ENCODE assay signal across 8 cellular contexts in genomic region chr4:25913056-25913850, GRCh38. TPM values are rescaled to one million over a fixed set of nuclear protein-coding genes. Genes with fewer than 3 reads are reported as not detected.
DNase-seq lines count a peak whose midpoint lies in the region; ATAC-seq and TF ChIP-seq lines count a peak whose summit lies in the region.

No MANE protein-coding gene starts in this region.

- peak overlapping the region; percentile 92 to 99 (median 95) for H3K4me3 Mint-ChIP-seq in CD4-positive, CD25-positive, alpha-beta regulatory T cell
- peak overlapping the region; percentile 98 to 99 for H3K4me3 Mint-ChIP-seq in effector memory CD8-positive, alpha-beta T cell

- peak overlapping the region; percentile 86 for H3K4me3 ChIP-seq in CD4-positive, CD25-positive, alpha-beta regulatory T cell (ENCODE audit: low read depth, low read length)
- peak overlapping the region; percentile 94 to 97 for H3K4me3 ChIP-seq in mucosa of rectum (ENCODE audit: low read length in 2 of 2)
- peak overlapping the region; percentile 71 to 90 for H3K4me3 ChIP-seq in tibial artery

- no peak for TF ChIP-seq CTCF in tibial artery (IDR thresholded peaks at IDR 0.05)

- H3K4me1 Mint-ChIP-seq in CD4-positive, CD25-positive, alpha-beta regulatory T cell: peaks cover 5 to 36% (median 21%) of the 10 kb centered on the region in 4 donors
- peaks cover 21 to 26% of the 10 kb centered on the region in 2 donors for H3K4me1 Mint-ChIP-seq in effector memory CD8-positive, alpha-beta T cell (ENCODE audit: low read depth in 2 of 2)

- peaks cover 10% of the 10 kb centered on the region for H3K36me3 Mint-ChIP-seq in CD4-positive, CD25-positive, alpha-beta regulatory T cell
- peaks cover 13% of the 10 kb centered on the region for H3K36me3 Mint-ChIP-seq in effector memory CD8-positive, alpha-beta T cell (ENCODE audit: insufficient read depth)

- no peaks in the 10 kb centered on the region for H3K27me3 ChIP-seq in CD4-positive, CD25-positive, alpha-beta regulatory T cell (ENCODE audit: control insufficient read depth, insufficient read depth, low read length)
- H3K27me3 ChIP-seq in mucosa of rectum (ENCODE audit: control insufficient read depth in 2 of 2, insufficient read depth in 2 of 2, low read length in 2 of 2) (no peaks in the 10 kb centered on the region), tibial artery (no peaks in the 10 kb centered on the region)

- H3K9me3 ChIP-seq in CD4-positive, CD25-positive, alpha-beta regulatory T cell (ENCODE audit: control insufficient read depth in 2 of 2, low read length in 2 of 2): no peaks in the 10 kb centered on the region
- H3K9me3 ChIP-seq in mucosa of rectum (ENCODE audit: control insufficient read depth in 2 of 2, low read length in 2 of 2) (no peaks in the 10 kb centered on the region), tibial artery (no peaks in the 10 kb centered on the region)

- no peaks in the 10 kb centered on the region for H3K27me3 Mint-ChIP-seq in CD4-positive, CD25-positive, alpha-beta regulatory T cell
- no peaks in the 10 kb centered on the region for H3K27me3 Mint-ChIP-seq in effector memory CD8-positive, alpha-beta T cell

- peak overlapping the region; percentile 94 for H3K27ac ChIP-seq in CD4-positive, CD25-positive, alpha-beta regulatory T cell (ENCODE audit: insufficient read depth, low read length, poor library complexity, severe bottlenecking)
- peak overlapping the region; percentile 96 for H3K27ac ChIP-seq in mucosa of rectum (ENCODE audit: low read depth in 2 of 2, low read length in 2 of 2)
- peak overlapping the region; percentile 85 to 90 for H3K27ac ChIP-seq in tibial artery

- peaks cover 0 to 5% (median 0%) of the 10 kb centered on the region in 7 donors for H3K9me3 Mint-ChIP-seq in CD4-positive, CD25-positive, alpha-beta regulatory T cell
- no peaks in the 10 kb centered on the region for H3K9me3 Mint-ChIP-seq in effector memory CD8-positive, alpha-beta T cell

- peak overlapping the region; percentile 95 to 100 (median 98) for H3K27ac Mint-ChIP-seq in CD4-positive, CD25-positive, alpha-beta regulatory T cell
- peak overlapping the region; percentile 99 for H3K27ac Mint-ChIP-seq in effector memory CD8-positive, alpha-beta T cell

- H3K4me1 ChIP-seq in CD4-positive, CD25-positive, alpha-beta regulatory T cell (ENCODE audit: control insufficient read depth, insufficient read depth, low read length, poor library complexity, severe bottlenecking): peaks cover 16% of the 10 kb centered on the region
- peaks cover 14 to 15% of the 10 kb centered on the region in 2 donors for H3K4me1 ChIP-seq in mucosa of rectum (ENCODE audit: control insufficient read depth in 2 of 2, insufficient read depth in 2 of 2, low read length in 2 of 2)
- H3K4me1 ChIP-seq in tibial artery: peaks cover 0 to 19% (median 12%) of the 10 kb centered on the region in 4 donors

- ATAC-seq in CD4-positive, CD25-positive, alpha-beta regulatory T cell (ENCODE audit: low read depth in 2 of 2): peak in 1 of 2 donors; percentile 2
- ATAC-seq in GM19372 (IDR thresholded peaks at IDR 0.05; ENCODE audit: low read depth, unreplicated experiment) (peak; percentile 17), HG03439 (IDR thresholded peaks at IDR 0.05; ENCODE audit: unreplicated experiment) (peak; percentile 25)
- peak; percentile 3 for ATAC-seq in effector memory CD8-positive, alpha-beta T cell (replicated peaks)

- H3K36me3 ChIP-seq in CD4-positive, CD25-positive, alpha-beta regulatory T cell (ENCODE audit: control insufficient read depth, insufficient read depth, low read length): peaks cover 2% of the 10 kb centered on the region
- H3K36me3 ChIP-seq in mucosa of rectum (ENCODE audit: control insufficient read depth in 2 of 2, insufficient read depth in 2 of 2, low read length in 2 of 2) (no peaks in the 10 kb centered on the region), tibial artery (no peaks in the 10 kb centered on the region)

- H3K9ac ChIP-seq in mucosa of rectum (ENCODE audit: low read depth in 1 of 2, low read length in 2 of 2): peak overlapping the region; percentile 67 to 81

- DNase-seq in CD4-positive, CD25-positive, alpha-beta regulatory T cell: peak in 2 of 3 donors; percentile 36 to 77
- DNase-seq in activated CD4-positive, CD25-positive, alpha-beta regulatory T cell treated with anti-CD3 and anti-CD28 coated beads, Interleukin-2, amount 50 U/mL, for 72 hours: peak; percentile 36
- DNase-seq in effector memory CD8-positive, alpha-beta T cell: peak in 1 of 3 experiments; percentile 15
- DNase-seq in tibial artery: peak; percentile 27 to 68
- DNase-seq in NCI-H2171 (lab: John Stamatoyannopoulos, UW): no peak

- intact Hi-C loops in tibial artery (cut with DNase I; ENCODE audit: low total_unique reads): loop anchor here (5.0 kb wide), 1 partner anchor 409 kb away; the partner anchor contains the start of gene RBPJ

RNA-seq across cellular contexts. Expression of gene SMIM20, which starts 0.8 kb away (rescaled TPM):
- 7.4 TPM for total RNA-seq in CD4-positive, CD25-positive, alpha-beta regulatory T cell
- polyA plus RNA-seq in CD4-positive, CD25-positive, alpha-beta regulatory T cell: 10 to 100 TPM; 50.5 to 80.5 (median 55.7) TPM

RNA-seq across cellular contexts. Expression of gene SEL1L3, which starts 50.5 kb away (rescaled TPM):
- 74.5 TPM for total RNA-seq in CD4-positive, CD25-positive, alpha-beta regulatory T cell
- 10 to 100 TPM; 36.5 to 61.0 (median 44.9) TPM for polyA plus RNA-seq in CD4-positive, CD25-positive, alpha-beta regulatory T cell
